Comparison of ENCODE assay signal across 8 cellular contexts in the genomic region with DNA sequence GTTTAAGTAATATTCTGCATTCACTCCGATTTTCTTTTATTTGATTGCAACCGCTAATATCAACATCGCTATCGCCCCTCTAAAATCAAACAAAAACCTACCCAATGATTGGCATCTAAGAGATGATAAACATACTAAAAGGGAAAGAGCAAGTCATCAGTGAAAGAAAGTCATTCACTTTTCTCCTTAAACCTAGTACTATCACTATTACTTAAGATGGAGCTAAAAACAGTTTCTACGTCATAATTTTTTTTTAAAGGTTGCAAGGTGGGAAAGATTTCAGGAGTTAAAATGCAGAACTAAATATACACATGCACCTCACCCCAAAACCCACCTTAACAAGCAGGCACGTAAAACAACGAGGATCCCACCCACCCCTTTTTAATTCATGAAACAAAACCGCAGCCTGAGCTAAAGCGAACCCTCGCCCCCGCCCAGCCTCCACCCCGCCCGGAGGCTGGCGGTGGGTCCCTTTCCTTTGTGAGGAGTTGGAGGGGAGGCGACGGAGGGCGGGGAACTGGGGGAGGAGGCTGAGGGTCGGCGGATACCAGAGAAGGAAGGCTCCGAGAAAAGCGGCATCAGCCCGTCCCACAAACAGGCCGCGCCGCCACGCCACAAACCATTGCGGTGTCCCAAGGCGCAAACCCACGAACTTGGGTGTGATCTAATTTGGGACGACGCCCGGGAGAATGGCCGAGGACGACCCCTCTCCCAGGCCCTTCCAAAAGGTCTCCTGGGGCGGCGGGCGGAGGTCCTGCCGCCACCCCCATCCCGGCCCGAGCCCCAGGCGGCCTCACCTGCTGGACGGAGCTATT. TPM values are rescaled to one million over a fixed set of nuclear protein-coding genes. Genes with fewer than 3 reads are reported as not detected.
DNase-seq lines count a peak whose midpoint lies in the region; ATAC-seq lines count a peak whose summit lies in the region.

No MANE protein-coding gene starts in this region.

- CTCF ChIA-PET in T-cell (lab: Charles Lee): interaction anchor here (0.7 to 2.1 kb wide), 6 partner anchors 11 to 50 kb away, joined by 3 to 8 read pairs (median 3); no protein-coding TSS in a partner anchor

- peak overlapping the region; percentile 99 for H3K27ac ChIP-seq in angular gyrus (ENCODE audit: low read depth, low read length)
- H3K27ac ChIP-seq in skin epidermis: peak overlapping the region; percentile 79 to 99 (median 97)

- H3K36me3 ChIP-seq in iPS-15b (ENCODE audit: control insufficient read depth, insufficient read depth, low read length): no peaks in the 10 kb centered on the region

- peak overlapping the region; percentile 94 for H3K9ac ChIP-seq in iPS-15b (ENCODE audit: low read depth, low read length)

- peak overlapping the region; percentile 96 to 99 for H3K27ac Mint-ChIP-seq in T-cell

- no peaks in the 10 kb centered on the region for H3K27me3 ChIP-seq in iPS-15b (ENCODE audit: control insufficient read depth, insufficient read depth, low read length)

- peaks cover 12% of the 10 kb centered on the region for H3K36me3 Mint-ChIP-seq in T-cell

- H3K9me3 ChIP-seq in iPS-15b (ENCODE audit: control insufficient read depth, insufficient read depth, low read length): no peaks in the 10 kb centered on the region

- H3K4me1 ChIP-seq in iPS-15b (ENCODE audit: control insufficient read depth, insufficient read depth, low read length): peaks cover 9% of the 10 kb centered on the region

- DNase-seq in CD1c-positive myeloid dendritic cell (ENCODE audit: extremely low spot score) (peak; percentile 65), T-cell (peak; percentile 22 to 69 (median 54)), inferior parietal cortex (ENCODE audit: extremely low spot score) (no peak)

- H3K4me1 Mint-ChIP-seq in T-cell: peaks cover 56 to 57% (median 56%) of the 10 kb centered on the region in 3 donors

- peak overlapping the region; percentile 71 for H3K4me3 ChIP-seq in iPS-15b (ENCODE audit: low read depth, low read length)
- peak overlapping the region; percentile 72 to 94 (median 91) for H3K4me3 ChIP-seq in skin epidermis

- POLR2A ChIA-PET in T-cell (lab: Charles Lee): interaction anchor here in 1 of 2 donors (0.5 to 1.8 kb wide), 9 partner anchors 9 to 306 kb away, joined by 3 to 9 read pairs (median 4); no protein-coding TSS in a partner anchor

- H3K9me3 Mint-ChIP-seq in T-cell: no peaks in the 10 kb centered on the region

- H3K27me3 Mint-ChIP-seq in T-cell: no peaks in the 10 kb centered on the region

- ATAC-seq in GM19438 (IDR thresholded peaks at IDR 0.05; ENCODE audit: low read depth, unreplicated experiment) (peak; percentile 13), HG03521 (IDR thresholded peaks at IDR 0.05; ENCODE audit: unreplicated experiment) (peak; percentile 12), T-cell (replicated peaks in 1 of 4) (peak; percentile 16 to 41 (median 20))

- H3K4me3 Mint-ChIP-seq in T-cell: peak overlapping the region; percentile 86 to 99 (median 95)

RNA-seq across cellular contexts. Expression of gene UBQLN1, which starts 0.8 kb away (rescaled TPM):
- total RNA-seq in T-cell: 100 to 1,000 TPM in 4 of 5 donors, 10 to 100 TPM in 1; 98.1 to 141 (median 105) TPM
